14 cellular contexts compared by ENCODE assay signal in genomic region chr6:30591008-30591407, GRCh38. TPM values are rescaled to one million over a fixed set of nuclear protein-coding genes. Genes with fewer than 3 reads are reported as not detected.
A peak's percentile ranks its signal among the peaks of the same experiment; 100 is the strongest.
DNase-seq lines count a peak whose midpoint lies in the region; ATAC-seq and TF ChIP-seq lines count a peak whose summit lies in the region.
"Had no signal": no experiment of that assay in that cellular context is flagged by ENCODE, and none has a peak within 500 bp of the region (broad histone marks: within the 10 kb centered on the region; RNA-seq: fewer than 3 reads in every experiment).

No MANE protein-coding gene starts in this region.

- CTCF ChIA-PET in mammary epithelial cell (lab: Charles Lee; ENCODE audit: low non-redundant PET): interaction anchor here (0.6 kb wide), 1 partner anchor 21 kb away, joined by 3 read pairs; no protein-coding TSS in a partner anchor

- H2AFZ ChIP-seq in mammary epithelial cell (ENCODE audit: low read depth, low read length): no peak overlapping the region

- H3K27ac ChIP-seq in cardiac muscle cell (peak overlapping the region; percentile 30), right atrium auricular region (peak overlapping the region in 1 of 2 donors; percentile 16), mammary epithelial cell (ENCODE audit: insufficient read depth, low read depth, low read length) (peak overlapping the region; percentile 5), lower lobe of right lung (peak overlapping the region; percentile 56), vagina (peak overlapping the region; percentile 67)

- peaks cover 21% of the 10 kb centered on the region for H3K79me2 ChIP-seq in mammary epithelial cell (ENCODE audit: insufficient read depth, low read length)

- no TSS peak for BruUV-seq in mammary epithelial cell (replicated peaks; lab: Mats Ljungman, UMichigan)

- H3K36me3 ChIP-seq in cardiac muscle cell (peaks cover 32% of the 10 kb centered on the region), right atrium auricular region (peaks cover 61% of the 10 kb centered on the region), mammary epithelial cell (ENCODE audit: insufficient read depth, low read length) (peaks cover 34% of the 10 kb centered on the region), lower lobe of right lung (peaks cover 95% of the 10 kb centered on the region), vagina (peaks cover 3 to 47% of the 10 kb centered on the region in 2 donors)

- no peak overlapping the region for H3K4me3 ChIP-seq in cardiac muscle cell
- no peak overlapping the region for H3K4me3 ChIP-seq in right atrium auricular region
- no peak overlapping the region for H3K4me3 ChIP-seq in mammary epithelial cell (replicated peaks in 1 of 3; ENCODE audit: insufficient read depth in 1 of 3, low read depth in 2 of 3, low read length in 3 of 3)
- no peak overlapping the region for H3K4me3 ChIP-seq in lower lobe of right lung
- H3K4me3 ChIP-seq in vagina: no peak overlapping the region
- H3K4me3 ChIP-seq: GM12878 had no signal

- dilution Hi-C loops in mammary epithelial cell (cut with HindIII; ENCODE audit: low sequenced_read_pairs): loop anchor here (5.0 to 10.0 kb wide), 4 partner anchors 74 to 484 kb away; partner anchors contain the start of gene HLA-E

- H3K9me3 ChIP-seq in cardiac muscle cell (ENCODE audit: low read depth) (no peaks in the 10 kb centered on the region), right atrium auricular region (no peaks in the 10 kb centered on the region), mammary epithelial cell (replicated peaks; ENCODE audit: insufficient read depth, low read length) (no peaks in the 10 kb centered on the region), lower lobe of right lung (no peaks in the 10 kb centered on the region), vagina (no peaks in the 10 kb centered on the region)

- H4K20me1 ChIP-seq in mammary epithelial cell (ENCODE audit: insufficient read depth, low read length): peaks cover 2% of the 10 kb centered on the region

- H3K4me2 ChIP-seq in mammary epithelial cell (ENCODE audit: insufficient read depth, low read depth, low read length): peak overlapping the region; percentile 47

- no peak overlapping the region for H3K9ac ChIP-seq in mammary epithelial cell (ENCODE audit: insufficient read depth, low read length)

- TF ChIP-seq CTCF in cardiac muscle cell (IDR thresholded peaks at IDR 0.05; ENCODE audit: low read depth, low read length) (no peak), right atrium auricular region (IDR thresholded peaks at IDR 0.05) (no peak), mammary epithelial cell (conservative IDR thresholded peaks at IDR 0.05 in 1 of 2, IDR thresholded peaks at IDR 0.05 in 1 of 2; ENCODE audit: extremely low read depth in 1 of 2, insufficient read depth in 1 of 2, low read depth in 1 of 2, low read length in 2 of 2) (no peak), lower lobe of right lung (IDR thresholded peaks at IDR 0.05) (no peak), vagina (IDR thresholded peaks at IDR 0.05) (no peak)

- 0% methylated on average over 1 of the region's 1 CpG for WGBS in mammary epithelial cell (ENCODE audit: low coverage, missing lambda C conversion rate)

- ATAC-seq in lower lobe of right lung (peak; percentile 85 to 87), GM18858 (IDR thresholded peaks at IDR 0.05; ENCODE audit: unreplicated experiment) (no peak), HG03460 (IDR thresholded peaks at IDR 0.05; ENCODE audit: unreplicated experiment) (no peak)
- ATAC-seq: GM12878, WTC11 had no signal

- peak in 1 of 2 donors; percentile 57 for DNase-seq in cardiac muscle cell (ENCODE audit: low read depth in 1 of 2, low spot score in 1 of 2)
- DNase-seq in right atrium auricular region (ENCODE audit: low spot score): no peak
- DNase-seq in mammary epithelial cell: peak; percentile 87
- DNase-seq in lower lobe of right lung: no peak
- no peak for DNase-seq in vagina (ENCODE audit: extremely low spot score in 2 of 2)
- DNase-seq in DMS 273 treated with DMSO at 0.1 percent for 48 hours (lab: John Stamatoyannopoulos, UW): no peak
- DNase-seq: head of caudate nucleus; NCI-H1417; OCI-M1; stimulated activated CD4-positive, alpha-beta T cell treated with anti-CD3 and anti-CD28 coated beads, Interleukin-4, amount 100 ng/mL, for 1 hour had no signal

- TF ChIP-seq POLR2A in vagina (IDR thresholded peaks at IDR 0.05): no peak

- H3K4me1 ChIP-seq in cardiac muscle cell (ENCODE audit: low read depth) (no peaks in the 10 kb centered on the region), right atrium auricular region (no peaks in the 10 kb centered on the region), mammary epithelial cell (ENCODE audit: insufficient read depth, low read length) (peaks cover 20% of the 10 kb centered on the region), lower lobe of right lung (peaks cover 10% of the 10 kb centered on the region), vagina (peaks cover 22% of the 10 kb centered on the region)

- in situ Hi-C loops in mammary epithelial cell (cut with MboI; ENCODE audit: low sequenced_read_pairs in 2 of 2): no loop called here

- intact Hi-C loops in mammary epithelial cell (cut with micrococcal nuclease): loop anchor here (2.0 kb wide), 1 partner anchor 18 kb away; no protein-coding TSS in a partner anchor
- intact Hi-C loops in lower lobe of right lung (cut with DNase I): no loop called here
- intact Hi-C loops in vagina (cut with DNase I): no loop called here

- H3K27me3 ChIP-seq in cardiac muscle cell: no peaks in the 10 kb centered on the region
- no peaks in the 10 kb centered on the region for H3K27me3 ChIP-seq in right atrium auricular region
- no peaks in the 10 kb centered on the region for H3K27me3 ChIP-seq in mammary epithelial cell (ENCODE audit: insufficient read depth, low read length)
- H3K27me3 ChIP-seq in lower lobe of right lung (ENCODE audit: low read depth): no peaks in the 10 kb centered on the region
- H3K27me3 ChIP-seq in vagina: no peaks in the 10 kb centered on the region

RNA-seq across cellular contexts. Expression of gene ABCF1, which starts 19.8 kb away (rescaled TPM):
- total RNA-seq in cardiac muscle cell: 54.4 and 61.9 TPM in 2 replicates
- 52.5 and 54.6 TPM in 2 replicates for polyA plus RNA-seq in cardiac muscle cell
- 10 to 100 TPM; 33.9 to 41.3 TPM for total RNA-seq in right atrium auricular region
- total RNA-seq in mammary epithelial cell: 10 to 100 TPM; 31.8 to 59.8 TPM
- polyA plus RNA-seq in mammary epithelial cell: 45.1 TPM
- polyA minus RNA-seq in mammary epithelial cell: 91.1 TPM
- total RNA-seq in lower lobe of right lung: 40.0 TPM
- total RNA-seq in vagina: 29.5 TPM

RNA-seq across cellular contexts. Expression of gene PPP1R10, which starts 26.0 kb away (rescaled TPM):
- total RNA-seq in cardiac muscle cell (47.3 and 65.6 TPM in 2 replicates), right atrium auricular region (10 to 100 TPM; 18.4 to 20.6 TPM), mammary epithelial cell (100 to 1,000 TPM in 1 of 2 donors, 10 to 100 TPM in 1; 60.7 to 124 TPM), lower lobe of right lung (68.8 TPM), vagina (52.5 TPM)
- polyA plus RNA-seq in cardiac muscle cell (42.4 and 42.9 TPM in 2 replicates), mammary epithelial cell (36.1 TPM)
- 88.2 TPM for polyA minus RNA-seq in mammary epithelial cell

RNA-seq across cellular contexts. Expression of gene MRPS18B, which starts 26.6 kb away (rescaled TPM):
- 54.4 and 58.2 TPM in 2 replicates for total RNA-seq in cardiac muscle cell
- 107 and 120 TPM in 2 replicates for polyA plus RNA-seq in cardiac muscle cell
- total RNA-seq in right atrium auricular region: 10 to 100 TPM; 65.6 to 87.7 TPM
- total RNA-seq in mammary epithelial cell: 10 to 100 TPM; 57.5 to 68.8 TPM
- polyA plus RNA-seq in mammary epithelial cell: 87.0 TPM
- polyA minus RNA-seq in mammary epithelial cell: 85.1 TPM
- 55.0 TPM for total RNA-seq in lower lobe of right lung
- 21.6 TPM for total RNA-seq in vagina

RNA-seq across cellular contexts. Expression of gene PRR3, which starts 33.9 kb away (rescaled TPM):
- total RNA-seq in cardiac muscle cell (11.4 and 11.8 TPM in 2 replicates), right atrium auricular region (1 to 10 TPM; 2.3 to 3.7 TPM), mammary epithelial cell (10 to 100 TPM in 1 of 2 donors, 1 to 10 TPM in 1; 3.0 to 13.5 TPM), lower lobe of right lung (7.5 TPM), vagina (5.9 TPM)
- polyA plus RNA-seq in cardiac muscle cell (14.3 and 14.7 TPM in 2 replicates), mammary epithelial cell (6.1 TPM)
- polyA minus RNA-seq in mammary epithelial cell: 6.5 TPM

RNA-seq across cellular contexts. Expression of gene GNL1, which starts 34.7 kb away (rescaled TPM):
- total RNA-seq in cardiac muscle cell: 12.4 and 16.1 TPM in 2 replicates
- polyA plus RNA-seq in cardiac muscle cell: 33.9 and 44.2 TPM in 2 replicates
- total RNA-seq in right atrium auricular region: 10 to 100 TPM in 1 of 2 donors, 1 to 10 TPM in 1; 7.9 to 16.4 TPM
- total RNA-seq in mammary epithelial cell: 10 to 100 TPM; 40.8 to 84.4 TPM
- polyA plus RNA-seq in mammary epithelial cell: 32.0 TPM
- polyA minus RNA-seq in mammary epithelial cell: 61.9 TPM
- 54.9 TPM for total RNA-seq in lower lobe of right lung
- 24.1 TPM for total RNA-seq in vagina

Comparison
In these comparisons a context has a peak if more than half of its experiments do, and no peak if none do; other contexts are left out.
1. ATAC-seq: peak in lower lobe of right lung (2 of 2); none in GM18858 (single experiment) and HG03460 (single experiment).